In genomic region chr1:44524655-44525530, GRCh38 we compare ENCODE assay signal across 16 cellular contexts.
A peak's percentile ranks its signal among the peaks of the same experiment; 100 is the strongest.
DNase-seq lines count a peak whose midpoint lies in the region; ATAC-seq and TF ChIP-seq lines count a peak whose summit lies in the region.
"Had no signal": no experiment of that assay in that cellular context is flagged by ENCODE, and none has a peak within 500 bp of the region (broad histone marks: within the 10 kb centered on the region; RNA-seq: fewer than 3 reads in every experiment).

No MANE protein-coding gene starts in this region.

- intact Hi-C loops in mucosa of descending colon (cut with DNase I, micrococcal nuclease) = no loop called here

- H4K20me1 ChIP-seq in fibroblast of lung (ENCODE audit: control insufficient read depth, extremely low read depth, insufficient read depth, low read length) = no peaks in the 10 kb centered on the region

- TF ChIP-seq CTCF in WERI-Rb-1 (IDR thresholded peaks at IDR 0.05; ENCODE audit: low read depth, low read length) = no peak
- TF ChIP-seq CTCF in fibroblast of lung (conservative IDR thresholded peaks at IDR 0.05 in 1 of 2, IDR thresholded peaks at IDR 0.05 in 1 of 2; ENCODE audit: low read depth in 1 of 2, low read length in 2 of 2) = no peak
- no peak for TF ChIP-seq CTCF in mucosa of descending colon (IDR thresholded peaks at IDR 0.05)

- H3K4me2 ChIP-seq in fibroblast of lung (ENCODE audit: extremely low read depth, insufficient read depth, low read length) = peak overlapping the region; percentile 13
- H3K4me2 ChIP-seq in neuronal stem cell (ENCODE audit: insufficient read depth, low read length, poor library complexity, severe bottlenecking) = peak overlapping the region; percentile 61

- DNase-seq in WERI-Rb-1 (no peak), fibroblast of lung (ENCODE audit: low read depth in 2 of 2) (no peak), neuronal stem cell (ENCODE audit: low spot score) (no peak), mucosa of descending colon (no peak), HuH-7.5 (ENCODE audit: low spot score) (no peak)
- DNase-seq in activated CD8-positive, alpha-beta memory T cell treated with anti-CD3 and anti-CD28 coated beads for 24 hours = no peak
- DNase-seq: GDM1, GM23248, MM.1S, NCI-H2081, NCI-H774, small intestine, tibial artery had no signal

- H3K4me1 ChIP-seq in HUES6 (ENCODE audit: control insufficient read depth, insufficient read depth, low read length) (peaks cover 41% of the 10 kb centered on the region), fibroblast of lung (ENCODE audit: control insufficient read depth, extremely low read depth, insufficient read depth, low read length) (no peaks in the 10 kb centered on the region), neuronal stem cell (ENCODE audit: control insufficient read depth in 2 of 2, insufficient read depth in 1 of 2, low read depth in 1 of 2, low read length in 2 of 2) (peaks cover 16 to 34% of the 10 kb centered on the region in 2 donors), mucosa of descending colon (ENCODE audit: low read depth) (no peaks in the 10 kb centered on the region)
- H3K4me1 ChIP-seq: parathyroid adenoma had no signal

- no peak overlapping the region for H2BK15ac ChIP-seq in neuronal stem cell (ENCODE audit: low read length)

- H3K9me3 ChIP-seq in HUES6 (ENCODE audit: control insufficient read depth, insufficient read depth, low read depth, low read length) = no peaks in the 10 kb centered on the region
- H3K9me3 ChIP-seq in WERI-Rb-1 (ENCODE audit: severe bottlenecking) = peaks cover 4% of the 10 kb centered on the region
- H3K9me3 ChIP-seq in fibroblast of lung (ENCODE audit: control insufficient read depth, insufficient read depth, low read depth, low read length) = no peaks in the 10 kb centered on the region
- peaks cover 0 to 2% of the 10 kb centered on the region in 2 donors for H3K9me3 ChIP-seq in neuronal stem cell (replicated peaks in 1 of 2; ENCODE audit: control insufficient read depth in 2 of 2, insufficient read depth in 1 of 2, low read depth in 1 of 2, low read length in 2 of 2)
- no peaks in the 10 kb centered on the region for H3K9me3 ChIP-seq in mucosa of descending colon
- H3K9me3 ChIP-seq: tibial artery had no signal

- peak overlapping the region; percentile 65 for H3K18ac ChIP-seq in neuronal stem cell (ENCODE audit: low read length)

- H3K27me3 ChIP-seq in HUES6 (ENCODE audit: control insufficient read depth, insufficient read depth, low read length) (no peaks in the 10 kb centered on the region; the same call in 1 of the 2 replicates), WERI-Rb-1 (ENCODE audit: insufficient read depth, low read depth, severe bottlenecking) (no peaks in the 10 kb centered on the region), fibroblast of lung (ENCODE audit: control insufficient read depth, insufficient read depth, low read length) (peaks cover 23% of the 10 kb centered on the region), neuronal stem cell (ENCODE audit: control insufficient read depth in 3 of 3, insufficient read depth in 3 of 3, low read depth in 1 of 3, low read length in 3 of 3) (peaks cover 0 to 36% (median 0%) of the 10 kb centered on the region in 3 experiments)

- no peak overlapping the region for H4K91ac ChIP-seq in neuronal stem cell (ENCODE audit: low read depth, low read length, poor library complexity)

- H2AK5ac ChIP-seq in neuronal stem cell (ENCODE audit: low read depth, low read length) = no peak overlapping the region

- no CpG with 5 or more reads among the region's 20 CpGs for WGBS in neuronal stem cell (ENCODE audit: extremely low coverage in 2 of 2, insufficient read length in 2 of 2, insufficient replicate concordance in 1 of 2), 2 donors

- no peak overlapping the region for H4K8ac ChIP-seq in neuronal stem cell (ENCODE audit: low read depth, low read length)

- H3K79me1 ChIP-seq in neuronal stem cell (ENCODE audit: low read depth, low read length) = no peaks in the 10 kb centered on the region

- H3K27ac ChIP-seq in HUES6 (ENCODE audit: low read depth, low read length) (peak overlapping the region; percentile 77), WERI-Rb-1 (no peak overlapping the region), fibroblast of lung (ENCODE audit: insufficient read depth, low read length) (no peak overlapping the region), neuronal stem cell (replicated peaks; ENCODE audit: low read length) (no peak overlapping the region)
- H3K27ac ChIP-seq: GM23248, parathyroid adenoma, tibial artery, VCaP had no signal

- H3K36me3 ChIP-seq in HUES6 (ENCODE audit: control insufficient read depth, insufficient read depth, low read length) (no peaks in the 10 kb centered on the region), WERI-Rb-1 (no peaks in the 10 kb centered on the region), fibroblast of lung (ENCODE audit: control insufficient read depth, insufficient read depth, low read length) (no peaks in the 10 kb centered on the region), neuronal stem cell (replicated peaks in 1 of 2; ENCODE audit: control insufficient read depth in 2 of 2, insufficient read depth in 2 of 2, low read length in 2 of 2) (peaks cover 0 to 20% of the 10 kb centered on the region in 2 donors), mucosa of descending colon (ENCODE audit: low read depth) (no peaks in the 10 kb centered on the region)
- H3K36me3 ChIP-seq: tibial artery had no signal

- peak overlapping the region; percentile 74 for H3K9ac ChIP-seq in HUES6 (ENCODE audit: low read length)
- no peak overlapping the region for H3K9ac ChIP-seq in fibroblast of lung (ENCODE audit: insufficient read depth, low read length)
- no peak overlapping the region for H3K9ac ChIP-seq in neuronal stem cell (ENCODE audit: low read depth, low read length, poor library complexity)
- H3K9ac ChIP-seq: GM23248, parathyroid adenoma had no signal

- H3K4me3 ChIP-seq in HUES6 (ENCODE audit: low read depth, low read length) (peak overlapping the region; percentile 61), WERI-Rb-1 (ENCODE audit: low read depth, low read length) (peak overlapping the region; percentile 35), fibroblast of lung (replicated peaks in 1 of 4; ENCODE audit: control extremely low read depth in 1 of 4, insufficient read depth in 1 of 4, low read depth in 3 of 4, low read length in 4 of 4) (no peak overlapping the region), neuronal stem cell (ENCODE audit: low read length in 2 of 2) (peak overlapping the region in 1 of 2 donors; percentile 38), mucosa of descending colon (no peak overlapping the region)
- H3K4me3 ChIP-seq: GM23248, tibial artery had no signal

- H3K4ac ChIP-seq in neuronal stem cell (ENCODE audit: low read length) = no peak overlapping the region

- H3K23ac ChIP-seq in neuronal stem cell (ENCODE audit: low read depth, low read length, poor library complexity) = no peak overlapping the region

- no peak overlapping the region for H2BK12ac ChIP-seq in neuronal stem cell (ENCODE audit: low read length)

- no peak overlapping the region for H3K14ac ChIP-seq in neuronal stem cell (ENCODE audit: low read length)

- H2AFZ ChIP-seq in fibroblast of lung (ENCODE audit: low read length) = no peak overlapping the region
- H2AFZ ChIP-seq in neuronal stem cell (ENCODE audit: low read length) = no peak overlapping the region
- H2AFZ ChIP-seq: GM23248, parathyroid adenoma had no signal

- H2BK5ac ChIP-seq in neuronal stem cell (ENCODE audit: low read length) = no peak overlapping the region

- H3K79me2 ChIP-seq in fibroblast of lung (ENCODE audit: control insufficient read depth, insufficient read depth, low read length) = no peaks in the 10 kb centered on the region
- H3K79me2 ChIP-seq: parathyroid adenoma had no signal

- H2BK120ac ChIP-seq in neuronal stem cell (ENCODE audit: low read depth, low read length) = no peak overlapping the region

- ATAC-seq in mucosa of descending colon = no peak

Comparison
In these comparisons a context has a peak if more than half of its experiments do, and no peak if none do; other contexts are left out.
1. H3K4me3 ChIP-seq: peak in HUES6 (single experiment) and WERI-Rb-1 (single experiment); none in fibroblast of lung (0 of 4) and mucosa of descending colon (single experiment).